ENCODE assay signal across 1 cellular context in the genomic region with DNA sequence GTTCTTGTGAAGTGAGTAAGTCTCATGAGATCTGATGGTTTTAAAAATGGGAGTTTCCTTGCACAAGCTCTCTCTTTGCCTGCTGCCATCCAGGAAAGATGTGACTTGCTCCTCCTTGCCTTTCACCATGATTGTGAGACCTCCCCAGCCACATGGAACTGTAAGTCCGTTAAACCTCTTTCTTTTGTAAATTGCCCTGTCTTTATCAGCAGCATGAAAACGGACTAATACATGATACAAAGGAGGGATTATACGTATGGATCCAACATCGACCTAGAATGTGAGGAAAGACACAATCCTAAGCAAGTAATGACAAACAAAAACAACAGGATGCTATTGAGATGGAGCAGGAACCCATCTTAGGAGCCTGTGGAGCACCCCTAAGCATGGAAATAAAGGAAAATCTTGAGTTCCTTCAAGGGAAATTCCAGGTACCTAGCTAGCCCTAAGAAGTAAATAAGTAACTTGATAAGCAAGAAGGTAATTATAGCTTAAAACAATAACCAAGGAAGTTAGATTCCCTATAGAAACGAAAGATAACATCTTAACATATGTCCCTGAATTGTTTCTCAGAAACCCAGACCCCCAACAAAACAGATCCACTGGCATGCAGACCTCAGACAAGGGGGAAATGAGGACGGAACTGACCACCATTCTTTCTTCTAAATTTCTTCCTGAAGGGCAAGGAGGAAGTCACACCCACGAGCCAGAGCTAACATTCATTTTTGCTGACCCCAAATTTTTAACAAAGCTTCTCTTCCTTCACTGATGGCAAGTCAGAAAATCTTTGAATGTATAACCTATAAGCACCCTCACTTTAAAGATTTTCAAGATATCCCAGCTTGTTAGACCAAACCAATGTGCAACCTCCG.
TF ChIP-seq lines count a peak whose summit lies in the region.

No MANE protein-coding gene starts in this region.

TF ChIP-seq in HepG2, 621 proteins besides CTCF, POLR2A, EP300 and RAD21 (continued from another document):
- TF ChIP-seq, protein P1, sequence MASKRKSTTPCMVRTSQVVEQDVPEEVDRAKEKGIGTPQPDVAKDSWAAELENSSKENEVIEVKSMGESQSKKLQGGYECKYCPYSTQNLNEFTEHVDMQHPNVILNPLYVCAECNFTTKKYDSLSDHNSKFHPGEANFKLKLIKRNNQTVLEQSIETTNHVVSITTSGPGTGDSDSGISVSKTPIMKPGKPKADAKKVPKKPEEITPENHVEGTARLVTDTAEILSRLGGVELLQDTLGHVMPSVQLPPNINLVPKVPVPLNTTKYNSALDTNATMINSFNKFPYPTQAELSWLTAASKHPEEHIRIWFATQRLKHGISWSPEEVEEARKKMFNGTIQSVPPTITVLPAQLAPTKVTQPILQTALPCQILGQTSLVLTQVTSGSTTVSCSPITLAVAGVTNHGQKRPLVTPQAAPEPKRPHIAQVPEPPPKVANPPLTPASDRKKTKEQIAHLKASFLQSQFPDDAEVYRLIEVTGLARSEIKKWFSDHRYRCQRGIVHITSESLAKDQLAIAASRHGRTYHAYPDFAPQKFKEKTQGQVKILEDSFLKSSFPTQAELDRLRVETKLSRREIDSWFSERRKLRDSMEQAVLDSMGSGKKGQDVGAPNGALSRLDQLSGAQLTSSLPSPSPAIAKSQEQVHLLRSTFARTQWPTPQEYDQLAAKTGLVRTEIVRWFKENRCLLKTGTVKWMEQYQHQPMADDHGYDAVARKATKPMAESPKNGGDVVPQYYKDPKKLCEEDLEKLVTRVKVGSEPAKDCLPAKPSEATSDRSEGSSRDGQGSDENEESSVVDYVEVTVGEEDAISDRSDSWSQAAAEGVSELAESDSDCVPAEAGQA (IDR thresholded peaks at IDR 0.05; ENCODE audit: low read depth) = no peak
- TF ChIP-seq, protein P1 (CRISPR knock-in tag; IDR thresholded peaks at IDR 0.05; ENCODE audit: borderline replicate concordance) = no peak
- TF ChIP-seq, protein P2, sequence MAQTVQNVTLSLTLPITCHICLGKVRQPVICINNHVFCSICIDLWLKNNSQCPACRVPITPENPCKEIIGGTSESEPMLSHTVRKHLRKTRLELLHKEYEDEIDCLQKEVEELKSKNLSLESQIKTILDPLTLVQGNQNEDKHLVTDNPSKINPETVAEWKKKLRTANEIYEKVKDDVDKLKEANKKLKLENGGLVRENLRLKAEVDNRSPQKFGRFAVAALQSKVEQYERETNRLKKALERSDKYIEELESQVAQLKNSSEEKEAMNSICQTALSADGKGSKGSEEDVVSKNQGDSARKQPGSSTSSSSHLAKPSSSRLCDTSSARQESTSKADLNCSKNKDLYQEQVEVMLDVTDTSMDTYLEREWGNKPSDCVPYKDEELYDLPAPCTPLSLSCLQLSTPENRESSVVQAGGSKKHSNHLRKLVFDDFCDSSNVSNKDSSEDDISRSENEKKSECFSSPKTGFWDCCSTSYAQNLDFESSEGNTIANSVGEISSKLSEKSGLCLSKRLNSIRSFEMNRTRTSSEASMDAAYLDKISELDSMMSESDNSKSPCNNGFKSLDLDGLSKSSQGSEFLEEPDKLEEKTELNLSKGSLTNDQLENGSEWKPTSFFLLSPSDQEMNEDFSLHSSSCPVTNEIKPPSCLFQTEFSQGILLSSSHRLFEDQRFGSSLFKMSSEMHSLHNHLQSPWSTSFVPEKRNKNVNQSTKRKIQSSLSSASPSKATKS (CRISPR knock-in tag; IDR thresholded peaks at IDR 0.05) = no peak
